8 cellular contexts compared by ENCODE assay signal in genomic region chr11:69049490-69049867, GRCh38. TPM values are rescaled to one million over a fixed set of nuclear protein-coding genes. Genes with fewer than 3 reads are reported as not detected.
DNase-seq lines count a peak whose midpoint lies in the region; ATAC-seq and TF ChIP-seq lines count a peak whose summit lies in the region.

No MANE protein-coding gene starts in this region.

- TF ChIP-seq CTCF in activated CD8-positive, alpha-beta T cell treated with anti-CD3 and anti-CD28 coated beads for 36 hours (IDR thresholded peaks at IDR 0.05) = no peak
- TF ChIP-seq CTCF in foreskin fibroblast (IDR thresholded peaks at IDR 0.05; ENCODE audit: low read depth, low read length) = no peak
- TF ChIP-seq CTCF in prostate gland (IDR thresholded peaks at IDR 0.05) = no peak

- H3K9me3 ChIP-seq in prostate gland = no peaks in the 10 kb centered on the region

- H3K4me1 Mint-ChIP-seq in activated CD8-positive, alpha-beta T cell treated with anti-CD3 and anti-CD28 coated beads for 36 hours (ENCODE audit: low read depth) = peaks cover 33% of the 10 kb centered on the region

- peaks cover 16% of the 10 kb centered on the region for H3K4me1 ChIP-seq in prostate gland (replicated peaks)

- TF ChIP-seq POLR2A in prostate gland (IDR thresholded peaks at IDR 0.05) = no peak

- peak overlapping the region; percentile 80 for H3K4me3 Mint-ChIP-seq in activated CD8-positive, alpha-beta T cell treated with anti-CD3 and anti-CD28 coated beads for 36 hours

- H3K36me3 Mint-ChIP-seq in activated CD8-positive, alpha-beta T cell treated with anti-CD3 and anti-CD28 coated beads for 36 hours (ENCODE audit: low read depth) = no peaks in the 10 kb centered on the region

- no peaks in the 10 kb centered on the region for H3K27me3 Mint-ChIP-seq in activated CD8-positive, alpha-beta T cell treated with anti-CD3 and anti-CD28 coated beads for 36 hours

- CTCF ChIA-PET in activated CD8-positive, alpha-beta T cell treated with anti-CD3 and anti-CD28 coated beads for 36 hours (lab: Charles Lee) = no interaction called here

- no peaks in the 10 kb centered on the region for H3K27me3 ChIP-seq in prostate gland (replicated peaks; ENCODE audit: insufficient read depth)

- H3K27ac ChIP-seq in prostate gland = peak overlapping the region; percentile 87 to 94

- POLR2A ChIA-PET in activated CD8-positive, alpha-beta T cell treated with anti-CD3 and anti-CD28 coated beads for 36 hours (lab: Charles Lee) = interaction anchor here (1.2 to 1.3 kb wide), 3 partner anchors 16 to 145 kb away, joined by 3 to 4 read pairs (median 3); no protein-coding TSS in a partner anchor

- DNase-seq in activated T-cell treated with anti-CD3 and anti-CD28 coated beads for 48 hours (ENCODE audit: low read depth) (peak; percentile 23), activated T-cell treated with anti-CD3 and anti-CD28 coated beads for 4 hours (no peak), foreskin fibroblast (peak in 1 of 2 donors; percentile 26), prostate gland (ENCODE audit: low spot score) (no peak), glomerular visceral epithelial cell (ENCODE audit: extremely low spot score) (no peak), SK-N-DZ (ENCODE audit: low spot score) (no peak)
- peak; percentile 56 for DNase-seq in activated CD8-positive, alpha-beta T cell treated with anti-CD3 and anti-CD28 coated beads for 36 hours

- H3K4me3 ChIP-seq in foreskin fibroblast (ENCODE audit: low read depth in 1 of 2, low read length in 2 of 2) (peak overlapping the region; percentile 60 to 90), prostate gland (peak overlapping the region; percentile 89 to 100)

- H3K36me3 ChIP-seq in prostate gland = no peaks in the 10 kb centered on the region

- peak overlapping the region; percentile 88 for H3K27ac Mint-ChIP-seq in activated CD8-positive, alpha-beta T cell treated with anti-CD3 and anti-CD28 coated beads for 36 hours

- ATAC-seq in activated CD8-positive, alpha-beta T cell treated with anti-CD3 and anti-CD28 coated beads for 36 hours = no peak
- ATAC-seq in HG03439 (IDR thresholded peaks at IDR 0.05; ENCODE audit: unreplicated experiment) = no peak

- no peaks in the 10 kb centered on the region for H3K9me3 Mint-ChIP-seq in activated CD8-positive, alpha-beta T cell treated with anti-CD3 and anti-CD28 coated beads for 36 hours

- 8% methylated on average over 15 of the region's 15 CpGs for WGBS in prostate gland

- intact Hi-C loops in activated CD8-positive, alpha-beta T cell treated with anti-CD3 and anti-CD28 coated beads for 36 hours (cut with micrococcal nuclease) = no loop called here
- intact Hi-C loops in prostate gland (cut with DNase I) = no loop called here

RNA-seq across cellular contexts. Expression of gene TPCN2, which starts 0.7 kb away (rescaled TPM):
- total RNA-seq in activated CD8-positive, alpha-beta T cell treated with anti-CD3 and anti-CD28 coated beads for 36 hours = 10 to 100 TPM; 16.0 to 17.0 TPM
- total RNA-seq in prostate gland = 10 to 100 TPM; 17.6 to 31.0 TPM
- polyA plus RNA-seq in SK-N-DZ (2014; cell fraction: cytosol; rRNA removed) = 7.5 and 9.4 TPM in 2 replicates
- 40.5 and 50.6 TPM in 2 replicates for polyA plus RNA-seq in SK-N-DZ (2014; cell fraction: nucleus; rRNA removed)

RNA-seq across cellular contexts. Expression of gene MRGPRF, which starts 36.4 kb away (rescaled TPM):
- total RNA-seq in activated CD8-positive, alpha-beta T cell treated with anti-CD3 and anti-CD28 coated beads for 36 hours = not detected
- 10 to 100 TPM; 20.0 to 53.3 TPM for total RNA-seq in prostate gland
- polyA plus RNA-seq in SK-N-DZ (2014; cell fraction: cytosol; rRNA removed) = 0.18 TPM in 1 of 2 replicates, not detected in the other
- not detected in 2 replicates for polyA plus RNA-seq in SK-N-DZ (2014; cell fraction: nucleus; rRNA removed)

Comparison
In these comparisons a context has a peak if more than half of its experiments do, and no peak if none do; other contexts are left out.
1. DNase-seq: peak in activated T-cell treated with anti-CD3 and anti-CD28 coated beads for 48 hours (single experiment) and activated CD8-positive, alpha-beta T cell treated with anti-CD3 and anti-CD28 coated beads for 36 hours (single experiment); none in activated T-cell treated with anti-CD3 and anti-CD28 coated beads for 4 hours (single experiment), prostate gland (single experiment), glomerular visceral epithelial cell (single experiment) and SK-N-DZ (single experiment).
2. RNA of gene MRGPRF, which starts 36.4 kb away (total RNA-seq): 20.0 to 53.3 TPM in prostate gland; not detected in activated CD8-positive, alpha-beta T cell treated with anti-CD3 and anti-CD28 coated beads for 36 hours; every median in the first group is over 10 times any median in the second.